Comparison of ENCODE assay signal across 9 cellular contexts in genomic region chr20:45792513-45793118, GRCh38. TPM values are rescaled to one million over a fixed set of nuclear protein-coding genes. Genes with fewer than 3 reads are reported as not detected.
DNase-seq lines count a peak whose midpoint lies in the region; ATAC-seq and TF ChIP-seq lines count a peak whose summit lies in the region.
"Had no signal": no experiment of that assay in that cellular context is flagged by ENCODE, and none has a peak within 500 bp of the region (broad histone marks: within the 10 kb centered on the region; RNA-seq: fewer than 3 reads in every experiment).

No MANE protein-coding gene starts in this region.

- ATAC-seq in HG03045 (IDR thresholded peaks at IDR 0.05; ENCODE audit: unreplicated experiment) (peak; percentile 19), HG03460 (IDR thresholded peaks at IDR 0.05; ENCODE audit: unreplicated experiment) (no peak)

- TF ChIP-seq CTCF in AG10803 (conservative IDR thresholded peaks at IDR 0.05; ENCODE audit: low read length): no peak

- peak overlapping the region; percentile 86 for H3K4me3 ChIP-seq in AG10803 (ENCODE audit: low read length)
- peak overlapping the region; percentile 76 for H3K4me3 ChIP-seq in iPS-11a (ENCODE audit: low read depth, low read length)

- H3K27me3 Mint-ChIP-seq in activated T-helper 1 cell treated with anti-CD3 and anti-CD28 coated beads, Interleukin-12 subunit alpha, Interleukin-12 subunit beta, Interleukin-2, Interleukin-4 antibody, amounts not matched to agents 30 ng/mL and 10 ng/mL and 1 ng/mL, durations not matched to agents 14 hours and 24 hours and 36 hours (ENCODE audit: insufficient read depth): peaks cover 3% of the 10 kb centered on the region
- H3K27me3 Mint-ChIP-seq in stimulated activated naive CD8-positive, alpha-beta T cell treated with anti-CD3 and anti-CD28 coated beads, Interleukin-15, Interleukin-2, amounts not matched to agents 100 ng/mL and 50 ng/mL, for 24 hours: no peaks in the 10 kb centered on the region

- no peaks in the 10 kb centered on the region for H3K9me3 Mint-ChIP-seq in activated T-helper 1 cell treated with anti-CD3 and anti-CD28 coated beads, Interleukin-12 subunit alpha, Interleukin-12 subunit beta, Interleukin-2, Interleukin-4 antibody, amounts not matched to agents 30 ng/mL and 10 ng/mL and 1 ng/mL, durations not matched to agents 14 hours and 24 hours and 36 hours
- no peaks in the 10 kb centered on the region for H3K9me3 Mint-ChIP-seq in stimulated activated naive CD8-positive, alpha-beta T cell treated with anti-CD3 and anti-CD28 coated beads, Interleukin-15, Interleukin-2, amounts not matched to agents 100 ng/mL and 50 ng/mL, for 24 hours

- intact Hi-C loops in activated T-helper 1 cell treated with anti-CD3 and anti-CD28 coated beads, Interleukin-12 subunit alpha, Interleukin-12 subunit beta, Interleukin-2, Interleukin-4 antibody, amounts not matched to agents 30 ng/mL and 10 ng/mL and 1 ng/mL, durations not matched to agents 14 hours and 24 hours and 36 hours (cut with micrococcal nuclease): loop anchor here (5.0 to 10.0 kb wide), 4 partner anchors 295 to 905 kb away; partner anchors contain the start of genes NCOA5, SYS1 and YWHAB

- H3K27ac Mint-ChIP-seq in activated T-helper 1 cell treated with anti-CD3 and anti-CD28 coated beads, Interleukin-12 subunit alpha, Interleukin-12 subunit beta, Interleukin-2, Interleukin-4 antibody, amounts not matched to agents 30 ng/mL and 10 ng/mL and 1 ng/mL, durations not matched to agents 14 hours and 24 hours and 36 hours: peak overlapping the region; percentile 89
- H3K27ac Mint-ChIP-seq in stimulated activated naive CD8-positive, alpha-beta T cell treated with anti-CD3 and anti-CD28 coated beads, Interleukin-15, Interleukin-2, amounts not matched to agents 100 ng/mL and 50 ng/mL, for 24 hours: peak overlapping the region; percentile 75

- H3K36me3 Mint-ChIP-seq in activated T-helper 1 cell treated with anti-CD3 and anti-CD28 coated beads, Interleukin-12 subunit alpha, Interleukin-12 subunit beta, Interleukin-2, Interleukin-4 antibody, amounts not matched to agents 30 ng/mL and 10 ng/mL and 1 ng/mL, durations not matched to agents 14 hours and 24 hours and 36 hours (ENCODE audit: low read depth): peaks cover 18% of the 10 kb centered on the region
- peaks cover 41% of the 10 kb centered on the region for H3K36me3 Mint-ChIP-seq in stimulated activated naive CD8-positive, alpha-beta T cell treated with anti-CD3 and anti-CD28 coated beads, Interleukin-15, Interleukin-2, amounts not matched to agents 100 ng/mL and 50 ng/mL, for 24 hours (ENCODE audit: low read depth)

- H3K4me1 Mint-ChIP-seq in activated T-helper 1 cell treated with anti-CD3 and anti-CD28 coated beads, Interleukin-12 subunit alpha, Interleukin-12 subunit beta, Interleukin-2, Interleukin-4 antibody, amounts not matched to agents 30 ng/mL and 10 ng/mL and 1 ng/mL, durations not matched to agents 14 hours and 24 hours and 36 hours (ENCODE audit: low read depth): peaks cover 24% of the 10 kb centered on the region
- H3K4me1 Mint-ChIP-seq in stimulated activated naive CD8-positive, alpha-beta T cell treated with anti-CD3 and anti-CD28 coated beads, Interleukin-15, Interleukin-2, amounts not matched to agents 100 ng/mL and 50 ng/mL, for 24 hours (ENCODE audit: low read depth): peaks cover 19% of the 10 kb centered on the region

- peak overlapping the region; percentile 82 for H3K4me3 Mint-ChIP-seq in activated T-helper 1 cell treated with anti-CD3 and anti-CD28 coated beads, Interleukin-12 subunit alpha, Interleukin-12 subunit beta, Interleukin-2, Interleukin-4 antibody, amounts not matched to agents 30 ng/mL and 10 ng/mL and 1 ng/mL, durations not matched to agents 14 hours and 24 hours and 36 hours
- peak overlapping the region; percentile 84 for H3K4me3 Mint-ChIP-seq in stimulated activated naive CD8-positive, alpha-beta T cell treated with anti-CD3 and anti-CD28 coated beads, Interleukin-15, Interleukin-2, amounts not matched to agents 100 ng/mL and 50 ng/mL, for 24 hours

- DNase-seq in AG10803 (ENCODE audit: low read depth): no peak
- no peak for DNase-seq in activated T-helper 1 cell treated with anti-CD3 and anti-CD28 coated beads, Interleukin-12 subunit alpha, Interleukin-12 subunit beta, Interleukin-2, Interleukin-4 antibody, amounts not matched to agents 30 ng/mL and 10 ng/mL and 1 ng/mL, durations not matched to agents 14 hours and 24 hours and 36 hours (ENCODE audit: low spot score)
- DNase-seq in midbrain (lab: John Stamatoyannopoulos, UW): no peak
- no peak for DNase-seq in stimulated activated CD4-positive, alpha-beta T cell treated with anti-CD3 and anti-CD28 coated beads, Interleukin-2, amount 100 ng/mL, for 48 hours

RNA-seq across cellular contexts. Expression of gene DNTTIP1, which starts 0.9 kb away (rescaled TPM):
- 35.6 and 40.1 TPM in 2 replicates for total RNA-seq in activated T-helper 1 cell treated with anti-CD3 and anti-CD28 coated beads, Interleukin-12 subunit alpha, Interleukin-12 subunit beta, Interleukin-2, Interleukin-4 antibody, amounts not matched to agents 30 ng/mL and 10 ng/mL and 1 ng/mL, durations not matched to agents 14 hours and 24 hours and 36 hours

RNA-seq across cellular contexts. Expression of gene WFDC3, which starts 0.9 kb away (rescaled TPM):
- not detected in 2 replicates for total RNA-seq in activated T-helper 1 cell treated with anti-CD3 and anti-CD28 coated beads, Interleukin-12 subunit alpha, Interleukin-12 subunit beta, Interleukin-2, Interleukin-4 antibody, amounts not matched to agents 30 ng/mL and 10 ng/mL and 1 ng/mL, durations not matched to agents 14 hours and 24 hours and 36 hours
- total RNA-seq: dermis microvascular lymphatic vessel endothelial cell had no signal

RNA-seq across cellular contexts. Expression of gene UBE2C, which starts 19.8 kb away (rescaled TPM):
- total RNA-seq in activated T-helper 1 cell treated with anti-CD3 and anti-CD28 coated beads, Interleukin-12 subunit alpha, Interleukin-12 subunit beta, Interleukin-2, Interleukin-4 antibody, amounts not matched to agents 30 ng/mL and 10 ng/mL and 1 ng/mL, durations not matched to agents 14 hours and 24 hours and 36 hours: 114 and 118 TPM in 2 replicates

RNA-seq across cellular contexts. Expression of gene TNNC2, which starts 34.5 kb away (rescaled TPM):
- total RNA-seq in activated T-helper 1 cell treated with anti-CD3 and anti-CD28 coated beads, Interleukin-12 subunit alpha, Interleukin-12 subunit beta, Interleukin-2, Interleukin-4 antibody, amounts not matched to agents 30 ng/mL and 10 ng/mL and 1 ng/mL, durations not matched to agents 14 hours and 24 hours and 36 hours: not detected in 2 replicates
- total RNA-seq: dermis microvascular lymphatic vessel endothelial cell had no signal

RNA-seq across cellular contexts. Expression of gene SNX21, which starts 41.0 kb away (rescaled TPM):
- total RNA-seq in activated T-helper 1 cell treated with anti-CD3 and anti-CD28 coated beads, Interleukin-12 subunit alpha, Interleukin-12 subunit beta, Interleukin-2, Interleukin-4 antibody, amounts not matched to agents 30 ng/mL and 10 ng/mL and 1 ng/mL, durations not matched to agents 14 hours and 24 hours and 36 hours: 0.75 and 1.1 TPM in 2 replicates
